ENCODE assay signal across 23 cellular contexts in genomic region chr12:131096681-131097181, GRCh38.
A peak's percentile ranks its signal among the peaks of the same experiment; 100 is the strongest.
DNase-seq lines count a peak whose midpoint lies in the region; ATAC-seq and TF ChIP-seq lines count a peak whose summit lies in the region.
"Had no signal": no experiment of that assay in that cellular context is flagged by ENCODE, and none has a peak within 500 bp of the region (broad histone marks: within the 10 kb centered on the region; RNA-seq: fewer than 3 reads in every experiment).

No MANE protein-coding gene starts in this region.

- H3K4me1 Mint-ChIP-seq in neural crest cell = peaks cover 5% of the 10 kb centered on the region
- H3K4me1 Mint-ChIP-seq in type B pancreatic cell (ENCODE audit: unreplicated experiment) = peaks cover 6% of the 10 kb centered on the region

- ATAC-seq in RWPE2 (ENCODE audit: low read depth) = no peak
- ATAC-seq in Right ventricle myocardium inferior = no peak
- ATAC-seq in GM19467 (IDR thresholded peaks at IDR 0.05; ENCODE audit: unreplicated experiment) = no peak
- ATAC-seq: CD8-positive, alpha-beta T cell; foreskin keratinocyte had no signal

- H3K9me3 Mint-ChIP-seq in neural crest cell = peaks cover 3% of the 10 kb centered on the region
- H3K9me3 Mint-ChIP-seq in type B pancreatic cell = no peaks in the 10 kb centered on the region
- H3K9me3 Mint-ChIP-seq: activated CD4-positive, alpha-beta T cell treated with anti-CD3 and anti-CD28 coated beads, Interleukin-2, amount 10 ng/mL, durations not matched to agents 7 days and 5 days; activated naive CD8-positive, alpha-beta T cell treated with anti-CD3 and anti-CD28 coated beads, Interleukin-2, amount 10 ng/mL, durations not matched to agents 7 days and 5 days; CD8-positive, alpha-beta T cell; nephron progenitor cell; T-helper 2 cell treated with Interferon-gamma antibody and Interleukin-4, amounts not matched to agents 5 μg/mL and 100 μg/mL, for 36 hours had no signal

- H3K27me3 Mint-ChIP-seq in neural crest cell (ENCODE audit: low read depth) (no peaks in the 10 kb centered on the region), type B pancreatic cell (peaks cover under 1% of the 10 kb centered on the region)
- H3K27me3 Mint-ChIP-seq: activated CD4-positive, alpha-beta T cell treated with anti-CD3 and anti-CD28 coated beads, Interleukin-2, amount 10 ng/mL, durations not matched to agents 7 days and 5 days had no signal

- TF ChIP-seq CTCF in RWPE2 (IDR thresholded peaks at IDR 0.05; ENCODE audit: poor library complexity, severe bottlenecking) (no peak), neural crest cell (conservative IDR thresholded peaks at IDR 0.05) (no peak), type B pancreatic cell (conservative IDR thresholded peaks at IDR 0.05) (no peak), esophagus squamous epithelium (IDR thresholded peaks at IDR 0.05) (no peak)

- H3K36me3 Mint-ChIP-seq in neural crest cell (ENCODE audit: low read depth) (no peaks in the 10 kb centered on the region), type B pancreatic cell (no peaks in the 10 kb centered on the region)
- H3K36me3 Mint-ChIP-seq: activated naive CD8-positive, alpha-beta T cell treated with anti-CD3 and anti-CD28 coated beads, Interleukin-2, amount 10 ng/mL, durations not matched to agents 7 days and 5 days; CD8-positive, alpha-beta T cell had no signal

- H3K4me3 Mint-ChIP-seq in neural crest cell = no peak overlapping the region
- H3K4me3 Mint-ChIP-seq in type B pancreatic cell = no peak overlapping the region
- H3K4me3 Mint-ChIP-seq: activated CD4-positive, alpha-beta T cell treated with anti-CD3 and anti-CD28 coated beads, Interleukin-2, amount 10 ng/mL, durations not matched to agents 7 days and 5 days; activated naive CD8-positive, alpha-beta T cell treated with anti-CD3 and anti-CD28 coated beads, Interleukin-2, amount 10 ng/mL, durations not matched to agents 7 days and 5 days; CD8-positive, alpha-beta T cell; nephron progenitor cell; T-helper 2 cell treated with Interferon-gamma antibody and Interleukin-4, amounts not matched to agents 5 μg/mL and 100 μg/mL, for 36 hours had no signal

- no peaks in the 10 kb centered on the region for H3K9me3 ChIP-seq in RWPE2 (ENCODE audit: severe bottlenecking)
- H3K9me3 ChIP-seq in esophagus squamous epithelium = no peaks in the 10 kb centered on the region

- intact Hi-C loops in Right ventricle myocardium inferior (cut with DNase I) (no loop called here), esophagus squamous epithelium (cut with DNase I) (no loop called here)

- H3K4me3 ChIP-seq in RWPE2 (ENCODE audit: severe bottlenecking) = no peak overlapping the region
- H3K4me3 ChIP-seq in esophagus squamous epithelium = no peak overlapping the region
- H3K4me3 ChIP-seq: hepatocyte had no signal

- no peak for TF ChIP-seq POLR2A in esophagus squamous epithelium (IDR thresholded peaks at IDR 0.05)

- no peaks in the 10 kb centered on the region for H3K4me1 ChIP-seq in RWPE2 (ENCODE audit: insufficient read depth, poor library complexity, severe bottlenecking)
- H3K4me1 ChIP-seq in esophagus squamous epithelium = peaks cover 4 to 10% (median 5%) of the 10 kb centered on the region in 3 donors
- H3K4me1 ChIP-seq: foreskin keratinocyte had no signal

- DNase-seq in RWPE2 (ENCODE audit: low spot score) (peak; percentile 36), Right ventricle myocardium inferior (ENCODE audit: missing footprints) (peak; percentile 58), neural crest cell (ENCODE audit: low read depth, low spot score) (no peak), type B pancreatic cell (ENCODE audit: extremely low spot score, unreplicated experiment) (peak; percentile 50), Kasumi-1 (lab: John Stamatoyannopoulos, UW) (no peak), esophagus squamous epithelium (lab: John Stamatoyannopoulos, UW) (no peak)
- DNase-seq: activated CD4-positive, alpha-beta T cell treated with anti-CD3 and anti-CD28 coated beads, Interleukin-2, amount 10 ng/mL, durations not matched to agents 7 days and 5 days; CD8-positive, alpha-beta T cell; DMS153; foreskin keratinocyte; IMR-90; NCI-H1105; NCI-H1930; NCI-H226; NCI-H748 treated with DMSO at 0.1 percent for 48 hours; nephron progenitor cell; small intestine had no signal

- 76% methylated on average over 6 to 9 of the region's 13 CpGs for WGBS in esophagus squamous epithelium, 2 donors

- H3K27me3 ChIP-seq in RWPE2 (ENCODE audit: insufficient read depth, poor library complexity, severe bottlenecking) (no peaks in the 10 kb centered on the region), esophagus squamous epithelium (peaks cover 0 to 25% (median 0%) of the 10 kb centered on the region in 4 donors)
- H3K27me3 ChIP-seq: foreskin keratinocyte, hepatocyte had no signal

- H3K27ac ChIP-seq in RWPE2 (ENCODE audit: poor library complexity, severe bottlenecking) (no peak overlapping the region), esophagus squamous epithelium (no peak overlapping the region)
- H3K27ac ChIP-seq: foreskin keratinocyte, hepatocyte, RWPE1, VCaP had no signal

- no peaks in the 10 kb centered on the region for H3K36me3 ChIP-seq in RWPE2 (ENCODE audit: low read depth)
- no peaks in the 10 kb centered on the region for H3K36me3 ChIP-seq in esophagus squamous epithelium

- H3K27ac Mint-ChIP-seq in neural crest cell (ENCODE audit: unreplicated experiment) (peak overlapping the region; percentile 50), type B pancreatic cell (no peak overlapping the region)
- H3K27ac Mint-ChIP-seq: activated CD4-positive, alpha-beta T cell treated with anti-CD3 and anti-CD28 coated beads, Interleukin-2, amount 10 ng/mL, durations not matched to agents 7 days and 5 days; activated naive CD8-positive, alpha-beta T cell treated with anti-CD3 and anti-CD28 coated beads, Interleukin-2, amount 10 ng/mL, durations not matched to agents 7 days and 5 days; CD8-positive, alpha-beta T cell; T-helper 2 cell treated with Interferon-gamma antibody and Interleukin-4, amounts not matched to agents 5 μg/mL and 100 μg/mL, for 36 hours had no signal

Comparison
In these comparisons a context has a peak if more than half of its experiments do, and no peak if none do; other contexts are left out.
1. DNase-seq: peak in RWPE2 (single experiment), Right ventricle myocardium inferior (single experiment) and type B pancreatic cell (single experiment); none in neural crest cell (single experiment), Kasumi-1 (0 of 2) and esophagus squamous epithelium (single experiment).